ENCODE assay signal across 9 cellular contexts in genomic region chr16:22207715-22208360, GRCh38. TPM values are rescaled to one million over a fixed set of nuclear protein-coding genes. Genes with fewer than 3 reads are reported as not detected.
DNase-seq lines count a peak whose midpoint lies in the region; ATAC-seq and TF ChIP-seq lines count a peak whose summit lies in the region.
"Had no signal": no experiment of that assay in that cellular context is flagged by ENCODE, and none has a peak within 500 bp of the region (broad histone marks: within the 10 kb centered on the region; RNA-seq: fewer than 3 reads in every experiment).

No MANE protein-coding gene starts in this region.

- H4K20me1 ChIP-seq in BLaER1 (peaks cover 51% of the 10 kb centered on the region), Karpas-422 (ENCODE audit: insufficient read depth, low read depth, low read length) (peaks cover 5% of the 10 kb centered on the region; the same call in 1 of the 2 replicates)

- no peak for TF ChIP-seq CTCF in colonic mucosa (IDR thresholded peaks at IDR 0.05)
- TF ChIP-seq CTCF in nephron (IDR thresholded peaks at IDR 0.05; ENCODE audit: unreplicated experiment in 3 of 3) = no peak
- TF ChIP-seq CTCF in GM20000 (IDR thresholded peaks at IDR 0.05; ENCODE audit: extremely low read depth, missing control alignments) = no peak

- no peaks in the 10 kb centered on the region for H3K9me2 ChIP-seq in Karpas-422 (replicated peaks; ENCODE audit: insufficient read depth, low read length)

- H3K27me3 ChIP-seq in BLaER1 = no peaks in the 10 kb centered on the region
- H3K27me3 ChIP-seq in Karpas-422 (ENCODE audit: low read length) = no peaks in the 10 kb centered on the region
- H3K27me3 ChIP-seq in colonic mucosa = no peaks in the 10 kb centered on the region

- peaks cover 62% of the 10 kb centered on the region for H3K4me1 ChIP-seq in BLaER1
- H3K4me1 ChIP-seq in Karpas-422 (ENCODE audit: low read length) = peaks cover 43% of the 10 kb centered on the region
- H3K4me1 ChIP-seq in colonic mucosa = peaks cover 4% of the 10 kb centered on the region

- H3K4me3 Mint-ChIP-seq in nephron = peak overlapping the region; percentile 87 to 99 (median 95)

- H3K9me3 Mint-ChIP-seq in nephron = no peaks in the 10 kb centered on the region

- peaks cover 39% of the 10 kb centered on the region for H3K36me3 ChIP-seq in BLaER1
- H3K36me3 ChIP-seq in Karpas-422 (ENCODE audit: insufficient read depth, low read length) = peaks cover 10% of the 10 kb centered on the region
- H3K36me3 ChIP-seq in colonic mucosa = no peaks in the 10 kb centered on the region

- intact Hi-C loops in colonic mucosa (cut with DNase I) = no loop called here

- DNase-seq in Karpas-422 (no peak), colonic mucosa (no peak), GM20000 (ENCODE audit: low spot score) (no peak), NCI-H526 (lab: John Stamatoyannopoulos, UW) (no peak)

- H3K27ac ChIP-seq in BLaER1 = peak overlapping the region; percentile 85
- H3K27ac ChIP-seq in Karpas-422 (ENCODE audit: low read length) = peak overlapping the region; percentile 81
- H3K27ac ChIP-seq in colonic mucosa = no peak overlapping the region

- peaks cover 18% of the 10 kb centered on the region for H3K4me1 Mint-ChIP-seq in nephron

- ATAC-seq in GM18861 (IDR thresholded peaks at IDR 0.05; ENCODE audit: unreplicated experiment) (no peak), GM21515 (IDR thresholded peaks at IDR 0.05; ENCODE audit: unreplicated experiment) (no peak)

- H3K27me3 Mint-ChIP-seq in nephron (ENCODE audit: low read depth) = no peaks in the 10 kb centered on the region

- no peak overlapping the region for H2AFZ ChIP-seq in Karpas-422 (ENCODE audit: low read length)

- H3K36me3 Mint-ChIP-seq in nephron (ENCODE audit: low read depth) = peaks cover 7% of the 10 kb centered on the region

- peak overlapping the region; percentile 90 for H3K4me3 ChIP-seq in BLaER1
- peak overlapping the region; percentile 80 for H3K4me3 ChIP-seq in Karpas-422 (ENCODE audit: low read length)
- peak overlapping the region; percentile 96 for H3K4me3 ChIP-seq in colonic mucosa

- H3K9me3 ChIP-seq in BLaER1 = peaks cover 11% of the 10 kb centered on the region
- peaks cover 5% of the 10 kb centered on the region; the same call in 1 of the 2 replicates for H3K9me3 ChIP-seq in Karpas-422 (ENCODE audit: low read length)
- H3K9me3 ChIP-seq in colonic mucosa = no peaks in the 10 kb centered on the region

- peak overlapping the region; percentile 87 for H3K9ac ChIP-seq in BLaER1
- peak overlapping the region; percentile 85 for H3K9ac ChIP-seq in Karpas-422 (ENCODE audit: low read length)
- H3K9ac ChIP-seq in colonic mucosa (ENCODE audit: low read depth in 2 of 2, low read length in 2 of 2) = peak overlapping the region; percentile 33 to 88

- H3K27ac Mint-ChIP-seq in nephron = peak overlapping the region; percentile 79 to 95 (median 90)

- H3K79me2 ChIP-seq in Karpas-422 (ENCODE audit: low read length) = peaks cover 65% of the 10 kb centered on the region

- H3K4me2 ChIP-seq in BLaER1 (peak overlapping the region; percentile 85), Karpas-422 (ENCODE audit: low read depth, low read length, poor library complexity, severe bottlenecking) (peak overlapping the region; percentile 80)

RNA-seq across cellular contexts. Expression of gene EEF2K, which starts 1.8 kb away (rescaled TPM):
- total RNA-seq in Karpas-422 (2014; rRNA removed; shearing (Covaris generic); ENCODE audit: low replicate concordance) = 12.1 and 16.0 TPM in 2 replicates
- total RNA-seq in colonic mucosa = 10 to 100 TPM; 25.8 to 53.4 TPM

RNA-seq across cellular contexts. Expression of gene SDR42E2, which starts 45.5 kb away (rescaled TPM):
- not detected in 2 replicates for total RNA-seq in Karpas-422 (2014; rRNA removed; shearing (Covaris generic); ENCODE audit: low replicate concordance)
- not detected for total RNA-seq in colonic mucosa
- total RNA-seq: renal cortical epithelial cell had no signal
